Comparison of ENCODE assay signal across 8 cellular contexts in genomic region chr14:104680056-104680805, GRCh38. TPM values are rescaled to one million over a fixed set of nuclear protein-coding genes. Genes with fewer than 3 reads are reported as not detected.
DNase-seq lines count a peak whose midpoint lies in the region; ATAC-seq, FAIRE-seq and TF ChIP-seq lines count a peak whose summit lies in the region.

No MANE protein-coding gene starts in this region.

- no peaks in the 10 kb centered on the region for H3K36me3 ChIP-seq in psoas muscle (ENCODE audit: insufficient read depth in 1 of 2, low read depth in 1 of 2)

- DNase-seq in ELF-1 (ENCODE audit: low read depth, low spot score) = peak; percentile 76
- DNase-seq in fibroblast of villous mesenchyme (ENCODE audit: low read depth) = peak; percentile 81
- DNase-seq in psoas muscle = peak; percentile 46 to 55
- no peak for DNase-seq in GM10248 (ENCODE audit: extremely low spot score)
- no peak for DNase-seq in GM12892 (ENCODE audit: insufficient read length)
- DNase-seq in activated T-cell treated with anti-CD3 and anti-CD28 coated beads, Interleukin-2, amount 50 U/mL, for 1 hour = no peak

- intact Hi-C loops in psoas muscle (cut with DNase I) = loop anchor here in 1 of 2 donors (10.0 kb wide), 1 partner anchor 815 kb away; the partner anchor contains the start of gene TEDC1

- FAIRE-seq in GM12892 (lab: Jason Lieb, UNC) = no peak

- TF ChIP-seq CTCF in fibroblast of villous mesenchyme (IDR thresholded peaks at IDR 0.05; ENCODE audit: insufficient read depth, low read depth, low read length) = no peak
- TF ChIP-seq CTCF in psoas muscle (IDR thresholded peaks at IDR 0.05) = no peak
- TF ChIP-seq CTCF in GM10248 (IDR thresholded peaks at IDR 0.05; ENCODE audit: control extremely low read depth, extremely low read depth, low read depth, missing control alignments) = no peak

- POLR2A ChIA-PET in GM10248 (lab: Yijun Ruan, JAX) = no interaction called here

- peaks cover 39% of the 10 kb centered on the region for H3K4me1 ChIP-seq in psoas muscle

- H3K27ac ChIP-seq in psoas muscle = peak overlapping the region; percentile 69

- ATAC-seq in SK-N-SH treated with all-trans-retinoic acid at 6 μM for 48 hours (peak; percentile 78), psoas muscle (peak in 2 of 4 donors; percentile 42 to 49), GM21529 (IDR thresholded peaks at IDR 0.05; ENCODE audit: unreplicated experiment) (no peak)

- 82 to 84% (median 83%) methylated on average over 19 to 21 of the region's 21 CpGs for WGBS in psoas muscle, 3 donors

- CTCF ChIA-PET in GM10248 (lab: Yijun Ruan, JAX) = interaction anchor here (0.9 to 2.4 kb wide), 8 partner anchors 15 to 70 kb away, joined by 3 to 14 read pairs (median 5); no protein-coding TSS in a partner anchor

- no peaks in the 10 kb centered on the region for H3K27me3 ChIP-seq in psoas muscle (ENCODE audit: insufficient read depth in 3 of 3, low read length in 2 of 3)

- no peak for TF ChIP-seq POLR2A in GM12892 (IDR thresholded peaks at IDR 0.05; ENCODE audit: low read depth, low read length)

- no peaks in the 10 kb centered on the region for H3K9me3 ChIP-seq in psoas muscle

- H3K4me3 ChIP-seq in fibroblast of villous mesenchyme (ENCODE audit: low read depth, low read length) = no peak overlapping the region
- H3K4me3 ChIP-seq in psoas muscle = no peak overlapping the region

TF ChIP-seq in SK-N-SH treated with all-trans-retinoic acid at 6 μM for 48 hours, 23 proteins besides CTCF, POLR2A, EP300 and RAD21:
- TF ChIP-seq, protein P1, sequence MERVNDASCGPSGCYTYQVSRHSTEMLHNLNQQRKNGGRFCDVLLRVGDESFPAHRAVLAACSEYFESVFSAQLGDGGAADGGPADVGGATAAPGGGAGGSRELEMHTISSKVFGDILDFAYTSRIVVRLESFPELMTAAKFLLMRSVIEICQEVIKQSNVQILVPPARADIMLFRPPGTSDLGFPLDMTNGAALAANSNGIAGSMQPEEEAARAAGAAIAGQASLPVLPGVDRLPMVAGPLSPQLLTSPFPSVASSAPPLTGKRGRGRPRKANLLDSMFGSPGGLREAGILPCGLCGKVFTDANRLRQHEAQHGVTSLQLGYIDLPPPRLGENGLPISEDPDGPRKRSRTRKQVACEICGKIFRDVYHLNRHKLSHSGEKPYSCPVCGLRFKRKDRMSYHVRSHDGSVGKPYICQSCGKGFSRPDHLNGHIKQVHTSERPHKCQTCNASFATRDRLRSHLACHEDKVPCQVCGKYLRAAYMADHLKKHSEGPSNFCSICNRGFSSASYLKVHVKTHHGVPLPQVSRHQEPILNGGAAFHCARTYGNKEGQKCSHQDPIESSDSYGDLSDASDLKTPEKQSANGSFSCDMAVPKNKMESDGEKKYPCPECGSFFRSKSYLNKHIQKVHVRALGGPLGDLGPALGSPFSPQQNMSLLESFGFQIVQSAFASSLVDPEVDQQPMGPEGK (CRISPR knock-in tag; IDR thresholded peaks at IDR 0.05; ENCODE audit: borderline replicate concordance) = no peak
- TF ChIP-seq, protein P2, sequence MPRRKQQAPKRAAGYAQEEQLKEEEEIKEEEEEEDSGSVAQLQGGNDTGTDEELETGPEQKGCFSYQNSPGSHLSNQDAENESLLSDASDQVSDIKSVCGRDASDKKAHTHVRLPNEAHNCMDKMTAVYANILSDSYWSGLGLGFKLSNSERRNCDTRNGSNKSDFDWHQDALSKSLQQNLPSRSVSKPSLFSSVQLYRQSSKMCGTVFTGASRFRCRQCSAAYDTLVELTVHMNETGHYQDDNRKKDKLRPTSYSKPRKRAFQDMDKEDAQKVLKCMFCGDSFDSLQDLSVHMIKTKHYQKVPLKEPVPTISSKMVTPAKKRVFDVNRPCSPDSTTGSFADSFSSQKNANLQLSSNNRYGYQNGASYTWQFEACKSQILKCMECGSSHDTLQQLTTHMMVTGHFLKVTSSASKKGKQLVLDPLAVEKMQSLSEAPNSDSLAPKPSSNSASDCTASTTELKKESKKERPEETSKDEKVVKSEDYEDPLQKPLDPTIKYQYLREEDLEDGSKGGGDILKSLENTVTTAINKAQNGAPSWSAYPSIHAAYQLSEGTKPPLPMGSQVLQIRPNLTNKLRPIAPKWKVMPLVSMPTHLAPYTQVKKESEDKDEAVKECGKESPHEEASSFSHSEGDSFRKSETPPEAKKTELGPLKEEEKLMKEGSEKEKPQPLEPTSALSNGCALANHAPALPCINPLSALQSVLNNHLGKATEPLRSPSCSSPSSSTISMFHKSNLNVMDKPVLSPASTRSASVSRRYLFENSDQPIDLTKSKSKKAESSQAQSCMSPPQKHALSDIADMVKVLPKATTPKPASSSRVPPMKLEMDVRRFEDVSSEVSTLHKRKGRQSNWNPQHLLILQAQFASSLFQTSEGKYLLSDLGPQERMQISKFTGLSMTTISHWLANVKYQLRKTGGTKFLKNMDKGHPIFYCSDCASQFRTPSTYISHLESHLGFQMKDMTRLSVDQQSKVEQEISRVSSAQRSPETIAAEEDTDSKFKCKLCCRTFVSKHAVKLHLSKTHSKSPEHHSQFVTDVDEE (CRISPR knock-in tag; IDR thresholded peaks at IDR 0.05) = no peak
- TF ChIP-seq ZC3H10 (CRISPR knock-in tag; IDR thresholded peaks at IDR 0.05) = no peak
- no peak for TF ChIP-seq SNAI2 (CRISPR knock-in tag; IDR thresholded peaks at IDR 0.05)
- TF ChIP-seq, protein P3, sequence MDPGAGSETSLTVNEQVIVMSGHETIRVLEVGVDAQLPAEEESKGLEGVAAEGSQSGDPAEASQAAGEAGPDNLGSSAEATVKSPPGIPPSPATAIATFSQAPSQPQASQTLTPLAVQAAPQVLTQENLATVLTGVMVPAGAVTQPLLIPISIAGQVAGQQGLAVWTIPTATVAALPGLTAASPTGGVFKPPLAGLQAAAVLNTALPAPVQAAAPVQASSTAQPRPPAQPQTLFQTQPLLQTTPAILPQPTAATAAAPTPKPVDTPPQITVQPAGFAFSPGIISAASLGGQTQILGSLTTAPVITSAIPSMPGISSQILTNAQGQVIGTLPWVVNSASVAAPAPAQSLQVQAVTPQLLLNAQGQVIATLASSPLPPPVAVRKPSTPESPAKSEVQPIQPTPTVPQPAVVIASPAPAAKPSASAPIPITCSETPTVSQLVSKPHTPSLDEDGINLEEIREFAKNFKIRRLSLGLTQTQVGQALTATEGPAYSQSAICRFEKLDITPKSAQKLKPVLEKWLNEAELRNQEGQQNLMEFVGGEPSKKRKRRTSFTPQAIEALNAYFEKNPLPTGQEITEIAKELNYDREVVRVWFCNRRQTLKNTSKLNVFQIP (CRISPR knock-in tag; IDR thresholded peaks at IDR 0.05; ENCODE audit: borderline replicate concordance, low read depth) = no peak
- TF ChIP-seq, protein P4, sequence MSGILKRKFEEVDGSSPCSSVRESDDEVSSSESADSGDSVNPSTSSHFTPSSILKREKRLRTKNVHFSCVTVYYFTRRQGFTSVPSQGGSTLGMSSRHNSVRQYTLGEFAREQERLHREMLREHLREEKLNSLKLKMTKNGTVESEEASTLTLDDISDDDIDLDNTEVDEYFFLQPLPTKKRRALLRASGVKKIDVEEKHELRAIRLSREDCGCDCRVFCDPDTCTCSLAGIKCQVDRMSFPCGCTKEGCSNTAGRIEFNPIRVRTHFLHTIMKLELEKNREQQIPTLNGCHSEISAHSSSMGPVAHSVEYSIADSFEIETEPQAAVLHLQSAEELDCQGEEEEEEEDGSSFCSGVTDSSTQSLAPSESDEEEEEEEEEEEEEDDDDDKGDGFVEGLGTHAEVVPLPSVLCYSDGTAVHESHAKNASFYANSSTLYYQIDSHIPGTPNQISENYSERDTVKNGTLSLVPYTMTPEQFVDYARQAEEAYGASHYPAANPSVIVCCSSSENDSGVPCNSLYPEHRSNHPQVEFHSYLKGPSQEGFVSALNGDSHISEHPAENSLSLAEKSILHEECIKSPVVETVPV (CRISPR knock-in tag; IDR thresholded peaks at IDR 0.05) = no peak
- no peak for TF ChIP-seq ESRRG (CRISPR knock-in tag; IDR thresholded peaks at IDR 0.05)
- TF ChIP-seq ZFP30 (CRISPR knock-in tag; IDR thresholded peaks at IDR 0.05) = no peak
- TF ChIP-seq ZNF70 (CRISPR knock-in tag; IDR thresholded peaks at IDR 0.05) = no peak
- no peak for TF ChIP-seq CSDC2 (CRISPR knock-in tag; IDR thresholded peaks at IDR 0.05)
- no peak for TF ChIP-seq RARB (CRISPR knock-in tag; IDR thresholded peaks at IDR 0.05)
- TF ChIP-seq ZNF565 (CRISPR knock-in tag; conservative IDR thresholded peaks at IDR 0.05; ENCODE audit: low read depth) = no peak
- TF ChIP-seq ARNTL (CRISPR knock-in tag; IDR thresholded peaks at IDR 0.05; ENCODE audit: borderline replicate concordance, low read depth) = no peak
- TF ChIP-seq TCF4 (CRISPR knock-in tag; IDR thresholded peaks at IDR 0.05; ENCODE audit: borderline replicate concordance) = no peak
- TF ChIP-seq GLIS3 (CRISPR knock-in tag; IDR thresholded peaks at IDR 0.05) = no peak
- TF ChIP-seq CREB5 (CRISPR knock-in tag; IDR thresholded peaks at IDR 0.05; ENCODE audit: low read depth) = no peak
TF ChIP-seq in SK-N-SH treated with all-trans-retinoic acid at 6 μM for 48 hours: peak in this region for 0.

RNA-seq across cellular contexts. Expression of gene INF2, which starts 9.2 kb away (rescaled TPM):
- total RNA-seq in fibroblast of villous mesenchyme (47.0 and 68.7 TPM in 2 replicates), psoas muscle (10 to 100 TPM; 16.4 to 26.3 (median 23.4) TPM)
- 10 to 100 TPM; 12.0 to 29.1 (median 12.8) TPM for polyA plus RNA-seq in psoas muscle
- polyA plus RNA-seq in GM12892 (2012; ENCODE audit: missing spikeins) = 7.4 TPM

RNA-seq across cellular contexts. Expression of gene ADSS1, which starts 43.8 kb away (rescaled TPM):
- total RNA-seq in fibroblast of villous mesenchyme (1.3 and 4.3 TPM in 2 replicates), psoas muscle (100 to 1,000 TPM; 201 to 359 (median 278) TPM)
- 100 to 1,000 TPM; 187 to 394 (median 300) TPM for polyA plus RNA-seq in psoas muscle
- polyA plus RNA-seq in GM12892 (2012; ENCODE audit: missing spikeins) = not detected

Comparison
In these comparisons a context has a peak if more than half of its experiments do, and no peak if none do; other contexts are left out.
1. DNase-seq: peak in ELF-1 (single experiment), fibroblast of villous mesenchyme (single experiment) and psoas muscle (2 of 2); none in GM10248 (single experiment), GM12892 (single experiment) and activated T-cell treated with anti-CD3 and anti-CD28 coated beads, Interleukin-2, amount 50 U/mL, for 1 hour (single experiment).
2. RNA of gene ADSS1, which starts 43.8 kb away (total RNA-seq): 201 to 359 TPM in psoas muscle; 1.3 to 4.3 TPM in fibroblast of villous mesenchyme; every median in the first group is over 10 times any median in the second.